19 cellular contexts compared by ENCODE assay signal in genomic region chr1:1170215-1170890, GRCh38. TPM values are rescaled to one million over a fixed set of nuclear protein-coding genes. Genes with fewer than 3 reads are reported as not detected.
DNase-seq lines count a peak whose midpoint lies in the region; ATAC-seq and TF ChIP-seq lines count a peak whose summit lies in the region.
"Had no signal": no experiment of that assay in that cellular context is flagged by ENCODE, and none has a peak within 500 bp of the region (broad histone marks: within the 10 kb centered on the region; RNA-seq: fewer than 3 reads in every experiment).

No MANE protein-coding gene starts in this region.

- no peak overlapping the region for H2AK5ac ChIP-seq in H9 (ENCODE audit: insufficient read length, low read length)

- H3K9ac ChIP-seq in H9 (ENCODE audit: extremely low read depth, insufficient read length, low read length) (no peak overlapping the region), Karpas-422 (ENCODE audit: low read length) (no peak overlapping the region)

- peaks cover under 1% of the 10 kb centered on the region for H3K23me2 ChIP-seq in H9 (ENCODE audit: insufficient read length, low read depth, low read length, poor library complexity, severe bottlenecking)

- H3K9me3 ChIP-seq in BE2C (no peaks in the 10 kb centered on the region), H9 (ENCODE audit: control insufficient read depth, low read depth, low read length) (no peaks in the 10 kb centered on the region), Karpas-422 (ENCODE audit: low read length) (no peaks in the 10 kb centered on the region)
- H3K9me3 ChIP-seq: HAP-1, thoracic aorta had no signal

- H3K4me3 Mint-ChIP-seq in H9: no peak overlapping the region; a peak in 1 of 5 replicates
- H3K4me3 Mint-ChIP-seq in chondrocyte (ENCODE audit: unreplicated experiment): no peak overlapping the region
- H3K4me3 Mint-ChIP-seq in memory B cell: peak overlapping the region; percentile 68
- H3K4me3 Mint-ChIP-seq: activated T-helper 17 cell treated with anti-CD3 and anti-CD28 coated beads, Interleukin-2, amount 50 U/mL, for 72 hours; central memory CD8-positive, alpha-beta T cell had no signal

- H3K4me2 ChIP-seq in H9 (ENCODE audit: insufficient read depth, insufficient read length, low read length) (no peak overlapping the region), Karpas-422 (ENCODE audit: low read depth, low read length, poor library complexity, severe bottlenecking) (no peak overlapping the region)
- H3K4me2 ChIP-seq: PC-9 had no signal

- no peak overlapping the region for H3K18ac ChIP-seq in H9 (ENCODE audit: insufficient read length, low read depth, low read length)

- peaks cover under 1 to 12% (median 1%) of the 10 kb centered on the region in 3 experiments; a peak in 4 of 7 replicates for H3K36me3 Mint-ChIP-seq in H9 (ENCODE audit: insufficient read depth in 1 of 3, low read depth in 3 of 3)
- no peaks in the 10 kb centered on the region for H3K36me3 Mint-ChIP-seq in chondrocyte (ENCODE audit: low read depth)
- no peaks in the 10 kb centered on the region for H3K36me3 Mint-ChIP-seq in memory B cell

- no peaks in the 10 kb centered on the region for H3K9me2 ChIP-seq in Karpas-422 (replicated peaks; ENCODE audit: insufficient read depth, low read length)

- H4K5ac ChIP-seq in H9 (ENCODE audit: insufficient read length, low read depth, low read length): no peak overlapping the region

- H3K27ac ChIP-seq in H9 (ENCODE audit: insufficient read length, low read depth, low read length) (no peak overlapping the region), Karpas-422 (ENCODE audit: low read length) (no peak overlapping the region)
- H3K27ac ChIP-seq: PC-9, thoracic aorta had no signal

- WGBS in H9 (ENCODE audit: extremely low coverage, insufficient read length, low lambda C conversion rate): no CpG with 5 or more reads among the region's 19 CpGs

- no peak overlapping the region for H2BK12ac ChIP-seq in H9 (ENCODE audit: insufficient read length, low read depth, low read length)

- H3K27ac Mint-ChIP-seq in H9 (peak overlapping the region in 2 of 3 experiments; percentile 18 to 72; a peak in 2 of 7 replicates), chondrocyte (ENCODE audit: unreplicated experiment) (no peak overlapping the region), memory B cell (no peak overlapping the region)
- H3K27ac Mint-ChIP-seq: activated T-helper 17 cell treated with anti-CD3 and anti-CD28 coated beads, Interleukin-2, amount 50 U/mL, for 72 hours had no signal

- TF ChIP-seq CTCF in BE2C (IDR thresholded peaks at IDR 0.05; ENCODE audit: low read depth, low read length) (no peak), H9 (conservative IDR thresholded peaks at IDR 0.05) (no peak), chondrocyte (IDR thresholded peaks at IDR 0.05) (no peak)

- H3K4me1 Mint-ChIP-seq in H9 (peaks cover 14 to 26% of the 10 kb centered on the region in 2 experiments), chondrocyte (ENCODE audit: low read depth) (peaks cover 4% of the 10 kb centered on the region), memory B cell (peaks cover 26% of the 10 kb centered on the region)
- H3K4me1 Mint-ChIP-seq: central memory CD8-positive, alpha-beta T cell had no signal

- no peak overlapping the region for H2BK15ac ChIP-seq in H9 (ENCODE audit: low read depth, low read length)

- H3K79me1 ChIP-seq in H9 (ENCODE audit: insufficient read depth, low read depth, low read length, poor library complexity, severe bottlenecking): no peaks in the 10 kb centered on the region

- peaks cover 0 to 2% of the 10 kb centered on the region in 2 experiments; a peak in 2 of 5 replicates for H3K9me3 Mint-ChIP-seq in H9
- no peaks in the 10 kb centered on the region for H3K9me3 Mint-ChIP-seq in chondrocyte (ENCODE audit: low read depth)
- H3K9me3 Mint-ChIP-seq in memory B cell: no peaks in the 10 kb centered on the region
- H3K9me3 Mint-ChIP-seq: activated T-helper 17 cell treated with anti-CD3 and anti-CD28 coated beads, Interleukin-2, amount 50 U/mL, for 72 hours; central memory CD8-positive, alpha-beta T cell had no signal

- no peak overlapping the region for H4K91ac ChIP-seq in H9 (ENCODE audit: insufficient read length, low read depth, low read length)

- no peak overlapping the region for H3K23ac ChIP-seq in H9 (ENCODE audit: insufficient read length, low read depth, low read length)

- H3K4me1 ChIP-seq in BE2C (no peaks in the 10 kb centered on the region), H9 (ENCODE audit: insufficient read depth, low read length) (no peaks in the 10 kb centered on the region; the same call in 1 of the 2 replicates), Karpas-422 (ENCODE audit: low read length) (peaks cover 14% of the 10 kb centered on the region)
- H3K4me1 ChIP-seq: HAP-1 had no signal

- H3T11ph ChIP-seq in H9 (ENCODE audit: low read length): no peak overlapping the region

- ATAC-seq in memory B cell (ENCODE audit: low read depth) (no peak), HG02973 (IDR thresholded peaks at IDR 0.05; ENCODE audit: unreplicated experiment) (no peak)
- ATAC-seq: activated T-helper 17 cell treated with anti-CD3 and anti-CD28 coated beads, Interleukin-2, amount 50 U/mL, for 72 hours had no signal

- H2BK120ac ChIP-seq in H9 (ENCODE audit: low read depth, low read length, poor library complexity, severe bottlenecking): no peak overlapping the region

- H3K4ac ChIP-seq in H9 (ENCODE audit: low read depth, low read length): no peak overlapping the region

- H3K27me3 ChIP-seq in BE2C (peaks cover 43% of the 10 kb centered on the region), H9 (ENCODE audit: insufficient read depth, low read length) (no peaks in the 10 kb centered on the region), Karpas-422 (ENCODE audit: low read length) (no peaks in the 10 kb centered on the region)

- H2BK5ac ChIP-seq in H9 (ENCODE audit: insufficient read length, low read length): no peak overlapping the region

- peaks cover 6% of the 10 kb centered on the region for H3K27me3 Mint-ChIP-seq in H9 (ENCODE audit: low read depth)
- H3K27me3 Mint-ChIP-seq in chondrocyte (ENCODE audit: low read depth): peaks cover 8% of the 10 kb centered on the region
- H3K27me3 Mint-ChIP-seq in memory B cell: peaks cover 2% of the 10 kb centered on the region
- H3K27me3 Mint-ChIP-seq: activated T-helper 17 cell treated with anti-CD3 and anti-CD28 coated beads, Interleukin-2, amount 50 U/mL, for 72 hours had no signal

- H3K14ac ChIP-seq in H9 (ENCODE audit: insufficient read depth, low read length): no peak overlapping the region

- no peaks in the 10 kb centered on the region for H4K20me1 ChIP-seq in H9 (ENCODE audit: control insufficient read depth, insufficient read depth, insufficient read length)
- no peaks in the 10 kb centered on the region for H4K20me1 ChIP-seq in Karpas-422 (ENCODE audit: insufficient read depth, low read depth, low read length)

- H3K79me2 ChIP-seq in H9 (ENCODE audit: insufficient read depth, low read length): no peaks in the 10 kb centered on the region
- no peaks in the 10 kb centered on the region for H3K79me2 ChIP-seq in Karpas-422 (ENCODE audit: low read length)

- H2BK20ac ChIP-seq in H9 (ENCODE audit: low read depth, low read length, poor library complexity, severe bottlenecking): no peak overlapping the region

- H3K36me3 ChIP-seq in BE2C: no peaks in the 10 kb centered on the region
- H3K36me3 ChIP-seq in Karpas-422 (ENCODE audit: insufficient read depth, low read length): no peaks in the 10 kb centered on the region
- H3K36me3 ChIP-seq: HAP-1, thoracic aorta had no signal

- no peak overlapping the region for H4K8ac ChIP-seq in H9 (replicated peaks; ENCODE audit: insufficient read length, low read depth, low read length)

- H3K56ac ChIP-seq in H9 (ENCODE audit: insufficient read length, low read depth, low read length): no peak overlapping the region

- H2AFZ ChIP-seq in H9 (ENCODE audit: low read length) (no peak overlapping the region), Karpas-422 (ENCODE audit: low read length) (no peak overlapping the region)
- H2AFZ ChIP-seq: PC-9 had no signal

- no peak overlapping the region for H3K4me3 ChIP-seq in BE2C (ENCODE audit: low read depth, low read length)
- no peak overlapping the region for H3K4me3 ChIP-seq in Karpas-422 (ENCODE audit: low read length)
- H3K4me3 ChIP-seq: HAP-1, PC-9, thoracic aorta had no signal

- DNase-seq in BE2C (peak; percentile 7), H9 (peak; percentile 25), chondrocyte (ENCODE audit: low spot score) (peak; percentile 87), memory B cell (ENCODE audit: low spot score in 2 of 2) (no peak), COR-L47 (lab: John Stamatoyannopoulos, UW) (no peak), Karpas-422 (no peak), mesenteric fat pad (ENCODE audit: low spot score) (no peak)
- DNase-seq: activated CD4-positive, alpha-beta T cell treated with anti-CD3 and anti-CD28 coated beads, Interleukin-2, amount 50 U/mL, for 48 hours; amygdala; NCI-H1092; NCI-H748 treated with DMSO at 0.1 percent for 48 hours; nucleus accumbens; PC-9 had no signal

RNA-seq across cellular contexts. Expression of gene TTLL10, which starts 3.3 kb away (rescaled TPM):
- polyA plus RNA-seq in BE2C (2012; ENCODE audit: insufficient read depth, insufficient read length, low read depth): not detected
- 0.68 and 0.79 TPM in 2 replicates for total RNA-seq in H9 (2021)
- total RNA-seq in chondrocyte: not detected in 3 replicates
- total RNA-seq in Karpas-422 (2014; rRNA removed; shearing (Covaris generic); ENCODE audit: low replicate concordance): 0.18 TPM in 1 of 2 replicates, not detected in the other
- total RNA-seq in mesenteric fat pad: 1.4 TPM
- total RNA-seq: fibroblast of villous mesenchyme, thoracic aorta had no signal

RNA-seq across cellular contexts. Expression of gene TNFRSF18, which starts 36.0 kb away (rescaled TPM):
- not detected for polyA plus RNA-seq in BE2C (2012; ENCODE audit: insufficient read depth, insufficient read length, low read depth)
- 1.9 and 2.0 TPM in 2 replicates for total RNA-seq in H9 (2021)
- total RNA-seq in chondrocyte: not detected in 3 replicates
- total RNA-seq in Karpas-422 (2014; rRNA removed; shearing (Covaris generic); ENCODE audit: low replicate concordance): 0.30 and 0.90 TPM in 2 replicates
- 0.80 TPM for total RNA-seq in mesenteric fat pad
- total RNA-seq: fibroblast of villous mesenchyme had no signal

RNA-seq across cellular contexts. Expression of gene TNFRSF4, which starts 43.6 kb away (rescaled TPM):
- 0.96 TPM for polyA plus RNA-seq in BE2C (2012; ENCODE audit: insufficient read depth, insufficient read length, low read depth)
- total RNA-seq in H9 (2021) (0.24 and 0.33 TPM in 2 replicates), chondrocyte (0.24 to 0.59 TPM in 2 of 3 replicates, not detected in the other), mesenteric fat pad (10.7 TPM)
- total RNA-seq in Karpas-422 (2014; rRNA removed; shearing (Covaris generic); ENCODE audit: low replicate concordance): not detected in 2 replicates

RNA-seq across cellular contexts. Expression of gene C1orf159, which starts 54.5 kb away (rescaled TPM):
- polyA plus RNA-seq in BE2C (2012; ENCODE audit: insufficient read depth, insufficient read length, low read depth): 32.0 TPM
- total RNA-seq in H9 (2021) (10.1 and 12.3 TPM in 2 replicates), chondrocyte (9.2 to 15.1 TPM (median 9.2 TPM) in 3 replicates), mesenteric fat pad (9.0 TPM)
- total RNA-seq in Karpas-422 (2014; rRNA removed; shearing (Covaris generic); ENCODE audit: low replicate concordance): 10.2 and 10.4 TPM in 2 replicates

Comparison
In these comparisons a context has a peak if more than half of its experiments do, and no peak if none do; other contexts are left out.
1. DNase-seq: peak in BE2C (single experiment), H9 (single experiment) and chondrocyte (single experiment); none in memory B cell (0 of 2), COR-L47 (single experiment), Karpas-422 (single experiment) and mesenteric fat pad (single experiment).
2. H3K27ac Mint-ChIP-seq: peak in H9 (2 of 3); none in chondrocyte (single experiment) and memory B cell (single experiment).